1 cellular context compared by ENCODE assay signal in genomic region chr12:108981835-108982234, GRCh38.
A peak's percentile ranks its signal among the peaks of the same experiment; 100 is the strongest.
TF ChIP-seq lines count a peak whose summit lies in the region.

No MANE protein-coding gene starts in this region.

TF ChIP-seq in HEK293, 187 proteins besides CTCF, POLR2A, EP300 and RAD21 (continued from another document):
- TF ChIP-seq, protein P1, sequence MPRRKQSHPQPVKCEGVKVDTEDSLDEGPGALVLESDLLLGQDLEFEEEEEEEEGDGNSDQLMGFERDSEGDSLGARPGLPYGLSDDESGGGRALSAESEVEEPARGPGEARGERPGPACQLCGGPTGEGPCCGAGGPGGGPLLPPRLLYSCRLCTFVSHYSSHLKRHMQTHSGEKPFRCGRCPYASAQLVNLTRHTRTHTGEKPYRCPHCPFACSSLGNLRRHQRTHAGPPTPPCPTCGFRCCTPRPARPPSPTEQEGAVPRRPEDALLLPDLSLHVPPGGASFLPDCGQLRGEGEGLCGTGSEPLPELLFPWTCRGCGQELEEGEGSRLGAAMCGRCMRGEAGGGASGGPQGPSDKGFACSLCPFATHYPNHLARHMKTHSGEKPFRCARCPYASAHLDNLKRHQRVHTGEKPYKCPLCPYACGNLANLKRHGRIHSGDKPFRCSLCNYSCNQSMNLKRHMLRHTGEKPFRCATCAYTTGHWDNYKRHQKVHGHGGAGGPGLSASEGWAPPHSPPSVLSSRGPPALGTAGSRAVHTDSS (tag by site-specific recombination; IDR thresholded peaks at IDR 0.05), result peak; percentile 99
- TF ChIP-seq ZNF16 (tag by site-specific recombination; IDR thresholded peaks at IDR 0.05; ENCODE audit: low read depth) (no peak), ZNF112 (tag by site-specific recombination; IDR thresholded peaks at IDR 0.05) (peak; percentile 12; the same call in 1 of the 2 replicates), ZNF169 (tag by site-specific recombination; IDR thresholded peaks at IDR 0.05) (0 out of 2 replicates have a peak, but pooled peaks have one; percentile 24), ZNF114 (tag by site-specific recombination; IDR thresholded peaks at IDR 0.05) (peak; percentile 92; the same call in 1 of the 2 replicates), GLIS2 (tag by site-specific recombination; IDR thresholded peaks at IDR 0.05) (no peak), ZNF24 (tag by site-specific recombination; IDR thresholded peaks at IDR 0.05) (no peak), ZNF223 (tag by site-specific recombination; IDR thresholded peaks at IDR 0.05) (no peak), ZNF530 (tag by site-specific recombination; IDR thresholded peaks at IDR 0.05; ENCODE audit: low read depth) (no peak; the same call in 1 of the 2 replicates), ZNF777 (tag by site-specific recombination; IDR thresholded peaks at IDR 0.05; ENCODE audit: borderline replicate concordance) (0 out of 2 replicates have a peak, but pooled peaks have one; percentile 51), ZNF548 (tag by site-specific recombination; IDR thresholded peaks at IDR 0.05) (peak; percentile 39; the same call in 1 of the 2 replicates), ZNF362 (tag by site-specific recombination; IDR thresholded peaks at IDR 0.05) (no peak), ZNF391 (tag by site-specific recombination; IDR thresholded peaks at IDR 0.05; ENCODE audit: borderline replicate concordance, low read depth) (no peak), MYNN (tag by site-specific recombination; IDR thresholded peaks at IDR 0.05; ENCODE audit: borderline replicate concordance) (peak; percentile 7; the same call in 1 of the 2 replicates)
- TF ChIP-seq, protein P2, sequence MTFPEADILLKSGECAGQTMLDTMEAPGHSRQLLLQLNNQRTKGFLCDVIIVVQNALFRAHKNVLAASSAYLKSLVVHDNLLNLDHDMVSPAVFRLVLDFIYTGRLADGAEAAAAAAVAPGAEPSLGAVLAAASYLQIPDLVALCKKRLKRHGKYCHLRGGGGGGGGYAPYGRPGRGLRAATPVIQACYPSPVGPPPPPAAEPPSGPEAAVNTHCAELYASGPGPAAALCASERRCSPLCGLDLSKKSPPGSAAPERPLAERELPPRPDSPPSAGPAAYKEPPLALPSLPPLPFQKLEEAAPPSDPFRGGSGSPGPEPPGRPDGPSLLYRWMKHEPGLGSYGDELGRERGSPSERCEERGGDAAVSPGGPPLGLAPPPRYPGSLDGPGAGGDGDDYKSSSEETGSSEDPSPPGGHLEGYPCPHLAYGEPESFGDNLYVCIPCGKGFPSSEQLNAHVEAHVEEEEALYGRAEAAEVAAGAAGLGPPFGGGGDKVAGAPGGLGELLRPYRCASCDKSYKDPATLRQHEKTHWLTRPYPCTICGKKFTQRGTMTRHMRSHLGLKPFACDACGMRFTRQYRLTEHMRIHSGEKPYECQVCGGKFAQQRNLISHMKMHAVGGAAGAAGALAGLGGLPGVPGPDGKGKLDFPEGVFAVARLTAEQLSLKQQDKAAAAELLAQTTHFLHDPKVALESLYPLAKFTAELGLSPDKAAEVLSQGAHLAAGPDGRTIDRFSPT (tag by site-specific recombination; IDR thresholded peaks at IDR 0.05), result peak; percentile 15; the same call in 1 of the 2 replicates
TF ChIP-seq in HEK293: peak in this region for 10.
